ENCODE assay signal across 1 cellular context in genomic region chr5:154242442-154242841, GRCh38.
TF ChIP-seq lines count a peak whose summit lies in the region.

No MANE protein-coding gene starts in this region.

TF ChIP-seq in GM12878, 131 proteins besides CTCF, POLR2A, EP300 and RAD21:
- TF ChIP-seq GABPA (IDR thresholded peaks at IDR 0.05; ENCODE audit: low read depth) (no peak), CEBPB (IDR thresholded peaks at IDR 0.05; ENCODE audit: borderline replicate concordance in 1 of 2, low read depth in 2 of 2, low read length in 2 of 2) (no peak), ZNF274 (IDR thresholded peaks at IDR 0.05; ENCODE audit: insufficient read depth, insufficient read length) (no peak), IRF5 (IDR thresholded peaks at IDR 0.05; ENCODE audit: borderline replicate concordance) (no peak), TAF1 (IDR thresholded peaks at IDR 0.05; ENCODE audit: borderline replicate concordance, low read depth, low read length) (no peak), IKZF1 (conservative IDR thresholded peaks at IDR 0.05) (no peak), RELB (IDR thresholded peaks at IDR 0.05; ENCODE audit: low read depth) (no peak), RBBP5 (conservative IDR thresholded peaks at IDR 0.05) (no peak), ZNF217 (IDR thresholded peaks at IDR 0.05) (no peak), NFXL1 (IDR thresholded peaks at IDR 0.05; ENCODE audit: borderline replicate concordance) (no peak), BACH1 (IDR thresholded peaks at IDR 0.05; ENCODE audit: borderline replicate concordance) (no peak)
